Comparison of ENCODE assay signal across 18 cellular contexts in genomic region chr19:44764975-44765948, GRCh38. TPM values are rescaled to one million over a fixed set of nuclear protein-coding genes. Genes with fewer than 3 reads are reported as not detected.
A peak's percentile ranks its signal among the peaks of the same experiment; 100 is the strongest.
DNase-seq lines count a peak whose midpoint lies in the region; ATAC-seq, FAIRE-seq and TF ChIP-seq lines count a peak whose summit lies in the region.
"Had no signal": no experiment of that assay in that cellular context is flagged by ENCODE, and none has a peak within 500 bp of the region (broad histone marks: within the 10 kb centered on the region; RNA-seq: fewer than 3 reads in every experiment).

No MANE protein-coding gene starts in this region.

- FAIRE-seq in K562 (lab: Jason Lieb, UNC), result no peak
- FAIRE-seq: islet of Langerhans had no signal

- no peaks in the 10 kb centered on the region for H3K9me3 ChIP-seq in K562 (replicated peaks; ENCODE audit: control insufficient read depth, insufficient read depth, low read depth, low read length)
- no peaks in the 10 kb centered on the region for H3K9me3 ChIP-seq in mucosa of descending colon
- H3K9me3 ChIP-seq: HAP-1 had no signal

- no peak overlapping the region for H2AFZ ChIP-seq in K562 (ENCODE audit: low read depth, low read length)

- in situ Hi-C loops in K562 (cut with MboI), result loop anchor here (5.0 kb wide), 1 partner anchor 43 kb away; no protein-coding TSS in a partner anchor

- no peak for ATAC-seq in K562
- ATAC-seq in mucosa of descending colon, result peak; percentile 92
- ATAC-seq in GM19328 (IDR thresholded peaks at IDR 0.05; ENCODE audit: unreplicated experiment), result no peak
- ATAC-seq in omental fat pad (ENCODE audit: low FRiP score), result no peak
- no peak for ATAC-seq in HG03432 (IDR thresholded peaks at IDR 0.05; ENCODE audit: unreplicated experiment)
- ATAC-seq: foreskin keratinocyte; stimulated activated naive CD8-positive, alpha-beta T cell treated with anti-CD3 and anti-CD28 coated beads, Interleukin-15, Interleukin-2, amounts not matched to agents 100 U/mL and 50 U/mL, for 24 hours had no signal

- CTCF ChIA-PET in K562 (lab: Yijun Ruan, JAX; ENCODE audit: low intra/inter-chr PET ratio), result no interaction called here

- no peak for TF ChIP-seq RAD21 in K562 (CRISPR knock-in tag; conservative IDR thresholded peaks at IDR 0.05 in 1 of 2, IDR thresholded peaks at IDR 0.05 in 1 of 2)

- no TSS peak for BruUV-seq in K562 (replicated peaks; lab: Mats Ljungman, UMichigan)

- WGBS in K562 (ENCODE audit: insufficient coverage, low coverage, missing lambda C conversion rate), result 50% methylated on average over 23 of the region's 23 CpGs

- H3K27ac ChIP-seq in K562 (ENCODE audit: extremely low read depth, low read depth, low read length), result no peak overlapping the region
- H3K27ac ChIP-seq: BLaER1, foreskin keratinocyte had no signal

- H3K4me1 ChIP-seq in K562 (replicated peaks in 1 of 2; ENCODE audit: control insufficient read depth in 2 of 2, insufficient read depth in 2 of 2, low read length in 2 of 2) (peaks cover 0 to 9% of the 10 kb centered on the region in 2 experiments; a peak in 2 of 5 replicates), mucosa of descending colon (ENCODE audit: low read depth) (peaks cover 14% of the 10 kb centered on the region)
- H3K4me1 ChIP-seq: foreskin keratinocyte, HAP-1 had no signal

- H3K27me3 ChIP-seq in K562 (ENCODE audit: control insufficient read depth in 2 of 2, insufficient read depth in 2 of 2, low read length in 2 of 2), result no peaks in the 10 kb centered on the region
- H3K27me3 ChIP-seq: BLaER1 had no signal

- no peak for TF ChIP-seq POLR2A in K562 (conservative IDR thresholded peaks at IDR 0.05)

- H3K4me2 ChIP-seq in K562 (ENCODE audit: insufficient read depth, low read length), result no peak overlapping the region

- H3K36me3 ChIP-seq in K562 (ENCODE audit: control insufficient read depth, insufficient read depth, low read length) (no peaks in the 10 kb centered on the region), mucosa of descending colon (ENCODE audit: low read depth) (no peaks in the 10 kb centered on the region)
- H3K36me3 ChIP-seq: BLaER1, HAP-1 had no signal

- TF ChIP-seq CTCF in K562 (IDR thresholded peaks at IDR 0.05 in 2 of 3, conservative IDR thresholded peaks at IDR 0.05 in 1 of 3; ENCODE audit: insufficient read depth in 2 of 3, low read depth in 1 of 3, low read length in 3 of 3), result no peak
- TF ChIP-seq CTCF in mucosa of descending colon (IDR thresholded peaks at IDR 0.05), result no peak
- TF ChIP-seq CTCF in omental fat pad (IDR thresholded peaks at IDR 0.05), result no peak

- H4K20me1 ChIP-seq in K562 (replicated peaks; ENCODE audit: control insufficient read depth, insufficient read depth, low read length), result no peaks in the 10 kb centered on the region
- H4K20me1 ChIP-seq: BLaER1 had no signal

- DNase-seq in CD1c-positive myeloid dendritic cell (ENCODE audit: extremely low spot score), result peak; percentile 83
- peak; percentile 35 for DNase-seq in LoVo (ENCODE audit: low spot score)
- no peak for DNase-seq in K562 (ENCODE audit: extremely low read depth in 1 of 4, low spot score in 3 of 4)
- peak; percentile 83 to 88 (median 86) for DNase-seq in mucosa of descending colon
- DNase-seq in omental fat pad (ENCODE audit: low spot score), result no peak
- DNase-seq in activated CD8-positive, alpha-beta memory T cell treated with anti-CD3 and anti-CD28 coated beads for 24 hours, result no peak
- DNase-seq: activated CD4-positive, CD25-positive, alpha-beta regulatory T cell treated with anti-CD3 and anti-CD28 coated beads, Interleukin-2, amount 50 U/mL, for 72 hours; activated T-cell treated with anti-CD3 and anti-CD28 coated beads, Interleukin-2, amount 50 U/mL, for 24 hours; foreskin keratinocyte; NCI-H1694; NCI-H526 treated with DMSO at 0.1 percent for 48 hours; stimulated activated naive CD8-positive, alpha-beta T cell treated with anti-CD3 and anti-CD28 coated beads, Interleukin-15, Interleukin-2, amounts not matched to agents 100 U/mL and 50 U/mL, for 24 hours had no signal

- TF ChIP-seq EP300 in K562 (IDR thresholded peaks at IDR 0.05; ENCODE audit: low read length), result no peak

- H3K4me3 ChIP-seq in K562 (no peak overlapping the region), mucosa of descending colon (no peak overlapping the region)
- H3K4me3 ChIP-seq: BLaER1, HAP-1 had no signal

- H3K9me1 ChIP-seq in K562 (ENCODE audit: control insufficient read depth, insufficient read depth, low read length), result no peaks in the 10 kb centered on the region

- intact Hi-C loops in K562 (cut with micrococcal nuclease), result no loop called here
- intact Hi-C loops in mucosa of descending colon (cut with DNase I, micrococcal nuclease), result no loop called here

- H3K9ac ChIP-seq in K562 (ENCODE audit: insufficient read depth in 1 of 2, low read depth in 2 of 2, low read length in 2 of 2), result peak overlapping the region in 1 of 2 experiments; percentile 48; a peak in 1 of 4 replicates
- H3K9ac ChIP-seq: BLaER1 had no signal

- no peaks in the 10 kb centered on the region for H3K79me2 ChIP-seq in K562 (ENCODE audit: control insufficient read depth, insufficient read depth, low read length)

- POLR2A ChIA-PET in K562 (lab: Yijun Ruan, JAX), result interaction anchor here (0.6 to 3.0 kb wide), 4 partner anchors 12 to 36 kb away, joined by 3 to 16 read pairs (median 4); partner anchors contain the start of gene BCL3

RNA-seq across cellular contexts. Expression of gene CBLC, which starts 12.4 kb away (rescaled TPM):
- total RNA-seq in K562 (2011; cell fraction: chromatin; rRNA removed; ENCODE audit: low replicate concordance), result not detected in 2 replicates
- total RNA-seq in K562 (2011; cell fraction: nucleolus; rRNA removed), result not detected in 2 replicates
- total RNA-seq in K562 (2011; cell fraction: nucleoplasm; rRNA removed), result not detected in 2 replicates
- total RNA-seq in K562 (2014; rRNA removed) (0.09 TPM in 1 of 2 replicates, not detected in the other), K562 (2014; rRNA removed; fragmentation: Illumina TruSeq; extraction: Trizol) (not detected in 2 replicates), K562 (2015; rRNA removed; fragmentation: Illumina TruSeq; extraction: Trizol) (not detected in 2 replicates), K562 (2021) (not detected in 2 replicates), mucosa of descending colon (10 to 100 TPM; 36.5 to 92.6 (median 59.1) TPM), omental fat pad (under 1 TPM in 1 of 4 donors, not detected in 3; 0.46 TPM)
- polyA plus RNA-seq in K562 (2011; rRNA removed) (not detected in 2 replicates), K562 (2014; fragmentation: Illumina TruSeq; extraction: Trizol) (not detected in 2 replicates), K562 (2014; fragmentation: Nextera tagmentation; extraction: Ambion mirVana) (not detected), K562 (2014; rRNA removed) (not detected in 2 replicates)
- polyA plus RNA-seq in K562 (2011; cell fraction: cytosol; rRNA removed), result not detected in 2 replicates
- polyA plus RNA-seq in K562 (2011; cell fraction: nucleus; rRNA removed), result not detected in 2 replicates
- not detected in 2 replicates for polyA plus RNA-seq in K562 (2012)
- polyA minus RNA-seq in K562 (2011; rRNA and poly(A)+ RNA removed), result not detected in 2 replicates
- polyA minus RNA-seq in K562 (2011; cell fraction: cytosol; rRNA and poly(A)+ RNA removed), result not detected in 2 replicates
- not detected in 2 replicates for polyA minus RNA-seq in K562 (2011; cell fraction: nucleus; rRNA and poly(A)+ RNA removed)
- total RNA-seq: G401 had no signal

RNA-seq across cellular contexts. Expression of gene BCL3, which starts 16.8 kb away (rescaled TPM):
- total RNA-seq in K562 (2011; cell fraction: chromatin; rRNA removed; ENCODE audit: low replicate concordance), result 3.7 and 11.5 TPM in 2 replicates
- total RNA-seq in K562 (2011; cell fraction: nucleolus; rRNA removed), result 6.4 and 6.8 TPM in 2 replicates
- 2.5 and 7.1 TPM in 2 replicates for total RNA-seq in K562 (2011; cell fraction: nucleoplasm; rRNA removed)
- total RNA-seq in K562 (2014; rRNA removed), result 1.1 TPM in 2 replicates
- 0.07 TPM in 1 of 2 replicates, not detected in the other for total RNA-seq in K562 (2014; rRNA removed; fragmentation: Illumina TruSeq; extraction: Trizol)
- 0.33 and 0.72 TPM in 2 replicates for total RNA-seq in K562 (2015; rRNA removed; fragmentation: Illumina TruSeq; extraction: Trizol)
- 1.9 and 2.4 TPM in 2 replicates for total RNA-seq in K562 (2021)
- polyA plus RNA-seq in K562 (2011; rRNA removed), result 0.28 and 1.2 TPM in 2 replicates
- 0.43 and 2.4 TPM in 2 replicates for polyA plus RNA-seq in K562 (2011; cell fraction: cytosol; rRNA removed)
- polyA plus RNA-seq in K562 (2011; cell fraction: nucleus; rRNA removed), result 5.5 and 6.5 TPM in 2 replicates
- 2.5 and 9.1 TPM in 2 replicates for polyA plus RNA-seq in K562 (2012)
- polyA plus RNA-seq in K562 (2014; fragmentation: Illumina TruSeq; extraction: Trizol), result 0.67 and 0.93 TPM in 2 replicates
- under 1 TPM in 1 of 2 experiments, not detected in 1; 0.03 TPM for polyA plus RNA-seq in K562 (2014; fragmentation: Nextera tagmentation; extraction: Ambion mirVana)
- 0.97 and 2.4 TPM in 2 replicates for polyA plus RNA-seq in K562 (2014; rRNA removed)
- polyA minus RNA-seq in K562 (2011; rRNA and poly(A)+ RNA removed), result 0.21 TPM in 1 of 2 replicates, not detected in the other
- polyA minus RNA-seq in K562 (2011; cell fraction: cytosol; rRNA and poly(A)+ RNA removed), result 2.5 TPM in 2 replicates
- polyA minus RNA-seq in K562 (2011; cell fraction: nucleus; rRNA and poly(A)+ RNA removed), result 0.78 and 2.3 TPM in 2 replicates
- total RNA-seq in mucosa of descending colon, result 100 to 1,000 TPM in 1 of 3 donors, 10 to 100 TPM in 2; 78.9 to 145 (median 90.6) TPM
- total RNA-seq in omental fat pad, result 100 to 1,000 TPM in 1 of 4 donors, 10 to 100 TPM in 3; 12.2 to 113 (median 46.2) TPM

RNA-seq across cellular contexts. Expression of gene BCAM, which starts 43.6 kb away (rescaled TPM):
- total RNA-seq in K562 (2011; cell fraction: chromatin; rRNA removed; ENCODE audit: low replicate concordance), result 3.4 and 9.2 TPM in 2 replicates
- 3.7 and 5.5 TPM in 2 replicates for total RNA-seq in K562 (2011; cell fraction: nucleolus; rRNA removed)
- total RNA-seq in K562 (2011; cell fraction: nucleoplasm; rRNA removed), result 3.0 and 4.9 TPM in 2 replicates
- 0.14 and 0.41 TPM in 2 replicates for total RNA-seq in K562 (2014; rRNA removed)
- total RNA-seq in K562 (2014; rRNA removed; fragmentation: Illumina TruSeq; extraction: Trizol), result 0.06 and 0.07 TPM in 2 replicates
- 0.33 and 0.38 TPM in 2 replicates for total RNA-seq in K562 (2015; rRNA removed; fragmentation: Illumina TruSeq; extraction: Trizol)
- total RNA-seq in K562 (2021), result 1.3 and 1.9 TPM in 2 replicates
- polyA plus RNA-seq in K562 (2011; rRNA removed), result 0.18 and 1.5 TPM in 2 replicates
- polyA plus RNA-seq in K562 (2011; cell fraction: cytosol; rRNA removed), result 0.31 and 0.64 TPM in 2 replicates
- 4.7 and 6.3 TPM in 2 replicates for polyA plus RNA-seq in K562 (2011; cell fraction: nucleus; rRNA removed)
- 1.6 and 3.8 TPM in 2 replicates for polyA plus RNA-seq in K562 (2012)
- 0.45 and 0.47 TPM in 2 replicates for polyA plus RNA-seq in K562 (2014; fragmentation: Illumina TruSeq; extraction: Trizol)
- polyA plus RNA-seq in K562 (2014; fragmentation: Nextera tagmentation; extraction: Ambion mirVana), result not detected
- 0.76 and 1.1 TPM in 2 replicates for polyA plus RNA-seq in K562 (2014; rRNA removed)
- polyA minus RNA-seq in K562 (2011; rRNA and poly(A)+ RNA removed), result 0.56 and 0.72 TPM in 2 replicates
- polyA minus RNA-seq in K562 (2011; cell fraction: cytosol; rRNA and poly(A)+ RNA removed), result 2.5 and 2.6 TPM in 2 replicates
- 0.94 and 1.2 TPM in 2 replicates for polyA minus RNA-seq in K562 (2011; cell fraction: nucleus; rRNA and poly(A)+ RNA removed)
- 10 to 100 TPM; 16.3 to 25.1 (median 20.3) TPM for total RNA-seq in mucosa of descending colon
- total RNA-seq in omental fat pad, result 10 to 100 TPM; 37.0 to 55.0 (median 43.0) TPM

Comparison
In these comparisons a context has a peak if more than half of its experiments do, and no peak if none do; other contexts are left out.
1. DNase-seq: peak in CD1c-positive myeloid dendritic cell (single experiment), LoVo (single experiment) and mucosa of descending colon (3 of 3); none in K562 (0 of 4), omental fat pad (single experiment) and activated CD8-positive, alpha-beta memory T cell treated with anti-CD3 and anti-CD28 coated beads for 24 hours (single experiment).
2. RNA of gene CBLC, which starts 12.4 kb away (total RNA-seq): 36.5 to 92.6 TPM in mucosa of descending colon; 0.09 TPM in K562 and 0.46 TPM in omental fat pad; every median in the first group is over 10 times any median in the second.